Comparison of ENCODE assay signal across 11 cellular contexts in genomic region chr6:123662757-123663156, GRCh38. TPM values are rescaled to one million over a fixed set of nuclear protein-coding genes. Genes with fewer than 3 reads are reported as not detected.
"Had no signal": no experiment of that assay in that cellular context is flagged by ENCODE, and none has a peak within 500 bp of the region (broad histone marks: within the 10 kb centered on the region; RNA-seq: fewer than 3 reads in every experiment).

No MANE protein-coding gene starts in this region.

- FAIRE-seq: HepG2 had no signal

- ATAC-seq: HCT116, HepG2 had no signal

- H3K27ac ChIP-seq: GM23248, HL-60 had no signal

- H3K4me1 ChIP-seq: HAP-1 had no signal

- H3K36me3 ChIP-seq: HAP-1 had no signal

- H2AFZ ChIP-seq: GM23248 had no signal

- DNase-seq: GM23248, GOT3, H7, HFFc6, KG1 had no signal

- H3K9me3 ChIP-seq: HAP-1 had no signal

- H3K9ac ChIP-seq: GM23248 had no signal

- H3K4me3 ChIP-seq: GM23248, HAP-1 had no signal

RNA-seq across cellular contexts. Expression of gene TRDN, which starts 26.0 kb away (rescaled TPM):
- total RNA-seq: GM23248, HepG2, HFFc6, HT1080 had no signal
- polyA plus RNA-seq: GM23248, HepG2, IgD-negative memory B cell had no signal
